ENCODE assay signal across 30 cellular contexts in genomic region chrX:23497919-23498318, GRCh38.
DNase-seq lines count a peak whose midpoint lies in the region; ATAC-seq and TF ChIP-seq lines count a peak whose summit lies in the region.
"Had no signal": no experiment of that assay in that cellular context is flagged by ENCODE, and none has a peak within 500 bp of the region (broad histone marks: within the 10 kb centered on the region; RNA-seq: fewer than 3 reads in every experiment).

No MANE protein-coding gene starts in this region.

- no peak overlapping the region for H3K27ac Mint-ChIP-seq in effector memory CD8-positive, alpha-beta T cell
- H3K27ac Mint-ChIP-seq: activated CD4-positive, alpha-beta memory T cell treated with anti-CD3 and anti-CD28 coated beads for 36 hours; activated naive CD8-positive, alpha-beta T cell; CD4-positive, alpha-beta memory T cell; naive thymus-derived CD8-positive, alpha-beta T cell had no signal

- ATAC-seq in GM19324 (IDR thresholded peaks at IDR 0.05; ENCODE audit: low FRiP score, unreplicated experiment) (peak; percentile 67), HG02759 (IDR thresholded peaks at IDR 0.05; ENCODE audit: unreplicated experiment) (peak; percentile 40), HG03442 (IDR thresholded peaks at IDR 0.05; ENCODE audit: unreplicated experiment) (peak; percentile 68)
- ATAC-seq in effector memory CD8-positive, alpha-beta T cell (replicated peaks) = no peak
- ATAC-seq: foreskin keratinocyte; HCT116; heart right ventricle; lower lobe of right lung; naive thymus-derived CD8-positive, alpha-beta T cell; psoas muscle had no signal

- H3K4me3 ChIP-seq in GM12865 (ENCODE audit: low read depth, low read length) = no peak overlapping the region
- H3K4me3 ChIP-seq: ascending aorta, cardiac muscle cell, esophagus muscularis mucosa, heart right ventricle, lower lobe of right lung, psoas muscle, suprapubic skin had no signal

- no peak overlapping the region for H3K4me3 Mint-ChIP-seq in effector memory CD8-positive, alpha-beta T cell
- H3K4me3 Mint-ChIP-seq: activated CD4-positive, alpha-beta memory T cell treated with anti-CD3 and anti-CD28 coated beads for 36 hours; activated naive CD8-positive, alpha-beta T cell; CD4-positive, alpha-beta memory T cell; naive thymus-derived CD8-positive, alpha-beta T cell had no signal

- H3K9me3 Mint-ChIP-seq in effector memory CD8-positive, alpha-beta T cell = no peaks in the 10 kb centered on the region
- H3K9me3 Mint-ChIP-seq: activated CD4-positive, alpha-beta memory T cell treated with anti-CD3 and anti-CD28 coated beads for 36 hours; CD4-positive, alpha-beta memory T cell; naive thymus-derived CD8-positive, alpha-beta T cell had no signal

- no peaks in the 10 kb centered on the region for H3K36me3 Mint-ChIP-seq in effector memory CD8-positive, alpha-beta T cell (ENCODE audit: insufficient read depth)
- H3K36me3 Mint-ChIP-seq: activated CD4-positive, alpha-beta memory T cell treated with anti-CD3 and anti-CD28 coated beads for 36 hours; activated naive CD8-positive, alpha-beta T cell; CD4-positive, alpha-beta memory T cell; naive thymus-derived CD8-positive, alpha-beta T cell had no signal

- H3K4me1 Mint-ChIP-seq in effector memory CD8-positive, alpha-beta T cell (ENCODE audit: low read depth in 2 of 2) = peaks cover 0 to 3% of the 10 kb centered on the region in 2 donors

- peak; percentile 51 for DNase-seq in GM12865 (ENCODE audit: low read depth)
- no peak for DNase-seq in T-helper 9 cell
- DNase-seq in 8988T = no peak
- DNase-seq in effector memory CD8-positive, alpha-beta T cell = no peak
- DNase-seq in activated T-cell treated with anti-CD3 and anti-CD28 coated beads, Interleukin-2, amount 50 U/mL, for 1 hour = no peak
- DNase-seq: activated CD4-positive, alpha-beta memory T cell treated with anti-CD3 and anti-CD28 coated beads for 36 hours; activated CD8-positive, alpha-beta memory T cell treated with anti-CD3 and anti-CD28 coated beads, Interleukin-2, amount 50 U/mL, for 48 hours; CD4-positive, alpha-beta memory T cell; cortex of kidney; foreskin keratinocyte; heart right ventricle; kidney glomerular epithelial cell; lower lobe of right lung; naive thymus-derived CD8-positive, alpha-beta T cell; NCI-H1417 treated with DMSO at 0.1 percent for 48 hours; NCI-H345; NCI-H774; occipital lobe; psoas muscle; stimulated activated naive CD4-positive, alpha-beta T cell; T-helper 1 cell had no signal

- H3K27me3 Mint-ChIP-seq in effector memory CD8-positive, alpha-beta T cell = no peaks in the 10 kb centered on the region
- H3K27me3 Mint-ChIP-seq: activated CD4-positive, alpha-beta memory T cell treated with anti-CD3 and anti-CD28 coated beads for 36 hours; activated naive CD8-positive, alpha-beta T cell; CD4-positive, alpha-beta memory T cell; naive thymus-derived CD8-positive, alpha-beta T cell had no signal

- TF ChIP-seq CTCF in GM12865 (IDR thresholded peaks at IDR 0.05; ENCODE audit: insufficient read depth, low read depth, low read length, missing control alignments) = no peak
